ENCODE assay signal across 11 cellular contexts in genomic region chr13:38167164-38167822, GRCh38.
DNase-seq lines count a peak whose midpoint lies in the region; ATAC-seq and TF ChIP-seq lines count a peak whose summit lies in the region.
"Had no signal": no experiment of that assay in that cellular context is flagged by ENCODE, and none has a peak within 500 bp of the region (broad histone marks: within the 10 kb centered on the region; RNA-seq: fewer than 3 reads in every experiment).

No MANE protein-coding gene starts in this region.

- H3K4me3 ChIP-seq in NB4 (ENCODE audit: low read depth, low read length) (no peak overlapping the region), H7 (ENCODE audit: insufficient read depth, low read depth, low read length) (no peak overlapping the region)

- DNase-seq in NB4 (ENCODE audit: low read depth), result peak; percentile 8
- no peak for DNase-seq in amygdala (lab: John Stamatoyannopoulos, UW)
- DNase-seq in H7, result no peak
- DNase-seq in stimulated activated CD4-positive, alpha-beta T cell treated with anti-CD3 and anti-CD28 coated beads, Interleukin-12 subunit alpha, Interleukin-12 subunit beta, amount 100 ng/mL, for 4 hours, result no peak
- no peak for DNase-seq in NCI-H2029 (lab: John Stamatoyannopoulos, UW)
- DNase-seq: CD8-positive, alpha-beta memory T cell; PC-3 had no signal

- no peaks in the 10 kb centered on the region for H3K27me3 ChIP-seq in H7 (ENCODE audit: control insufficient read depth, insufficient read depth, low read length)

- TF ChIP-seq CTCF in NB4 (IDR thresholded peaks at IDR 0.05; ENCODE audit: low read depth, low read length), result no peak

- no peak for TF ChIP-seq POLR2A in NB4 (IDR thresholded peaks at IDR 0.05; ENCODE audit: extremely low read depth, insufficient read length)

- H3K36me3 ChIP-seq in H7 (replicated peaks; ENCODE audit: control insufficient read depth, insufficient read depth, low read length), result no peaks in the 10 kb centered on the region

- ATAC-seq in GM18517 (IDR thresholded peaks at IDR 0.05; ENCODE audit: unreplicated experiment) (peak; percentile 96), GM21423 (IDR thresholded peaks at IDR 0.05; ENCODE audit: unreplicated experiment) (peak; percentile 97), HG03066 (IDR thresholded peaks at IDR 0.05; ENCODE audit: low read depth, unreplicated experiment) (peak; percentile 88)
- ATAC-seq: PC-3; stimulated activated effector memory CD8-positive, alpha-beta T cell treated with anti-CD3 and anti-CD28 coated beads, Interleukin-12 subunit alpha, Interleukin-12 subunit beta, amount 100 ng/mL, for 72 hours had no signal
